1 cellular context compared by ENCODE assay signal in genomic region chr5:42985129-42986037, GRCh38.
TF ChIP-seq lines count a peak whose summit lies in the region.

No MANE protein-coding gene starts in this region.

TF ChIP-seq in HepG2, 621 proteins besides CTCF, POLR2A, EP300 and RAD21 (continued from another document):
- TF ChIP-seq TFAP4 (IDR thresholded peaks at IDR 0.05; ENCODE audit: borderline replicate concordance, low read depth), result peak; percentile 52; the same call in 1 of the 2 replicates
- TF ChIP-seq MAFK (conservative IDR thresholded peaks at IDR 0.05 in 1 of 2, IDR thresholded peaks at IDR 0.05 in 1 of 2; ENCODE audit: low read length in 2 of 2), result peak; percentile 2 to 21; a peak in 2 of 4 replicates
- no peak for TF ChIP-seq TRIM22 (IDR thresholded peaks at IDR 0.05)
- no peak for TF ChIP-seq HES4 (CRISPR knock-in tag; IDR thresholded peaks at IDR 0.05; ENCODE audit: borderline replicate concordance)
- TF ChIP-seq ZBTB40 (IDR thresholded peaks at IDR 0.05), result no peak
- no peak for TF ChIP-seq ZBTB40 (CRISPR knock-in tag; IDR thresholded peaks at IDR 0.05)
- peak; percentile 82 for TF ChIP-seq FOSL2 (CRISPR knock-in tag; IDR thresholded peaks at IDR 0.05)
- TF ChIP-seq GLMP (CRISPR knock-in tag; IDR thresholded peaks at IDR 0.05; ENCODE audit: borderline replicate concordance), result no peak
- no peak for TF ChIP-seq ZNF609 (CRISPR knock-in tag; IDR thresholded peaks at IDR 0.05; ENCODE audit: borderline replicate concordance)
- no peak for TF ChIP-seq NR1H2 (CRISPR knock-in tag; IDR thresholded peaks at IDR 0.05; ENCODE audit: borderline replicate concordance, low read depth)
- no peak for TF ChIP-seq GATA4 (IDR thresholded peaks at IDR 0.05; ENCODE audit: borderline replicate concordance, low read depth)
- no peak for TF ChIP-seq KDM5A (IDR thresholded peaks at IDR 0.05; ENCODE audit: borderline replicate concordance, low read length)
- TF ChIP-seq KLF9 (CRISPR knock-in tag; IDR thresholded peaks at IDR 0.05; ENCODE audit: low read depth), result no peak
- TF ChIP-seq FOXA1 (IDR thresholded peaks at IDR 0.05), result no peak
- TF ChIP-seq FOXA1 (CRISPR knock-in tag; IDR thresholded peaks at IDR 0.05), result peak; percentile 33; the same call in 1 of the 2 replicates
- TF ChIP-seq AGO2 (optimal IDR thresholded peaks at IDR 0.05; ENCODE audit: low read depth, low read length), result no peak
- TF ChIP-seq EZH2 (conservative IDR thresholded peaks at IDR 0.05; ENCODE audit: low read depth, low read length), result no peak
- no peak for TF ChIP-seq RELA (CRISPR knock-in tag; IDR thresholded peaks at IDR 0.05)
